Comparison of ENCODE assay signal across 8 cellular contexts in genomic region chr13:75636339-75637095, GRCh38. TPM values are rescaled to one million over a fixed set of nuclear protein-coding genes. Genes with fewer than 3 reads are reported as not detected.
DNase-seq lines count a peak whose midpoint lies in the region; ATAC-seq and TF ChIP-seq lines count a peak whose summit lies in the region.

No MANE protein-coding gene starts in this region.

- TF ChIP-seq RAD21 in neural cell (conservative IDR thresholded peaks at IDR 0.05) = no peak

- H3F3A ChIP-seq in neural cell (ENCODE audit: insufficient read depth, low read length, poor library complexity, severe bottlenecking) = no peaks in the 10 kb centered on the region

- H3K9ac ChIP-seq in neural cell (ENCODE audit: low read length) = peak overlapping the region; percentile 1

- H3K9me2 ChIP-seq in neural cell (ENCODE audit: insufficient read depth, low read length) = no peaks in the 10 kb centered on the region

- no peaks in the 10 kb centered on the region for H3K9me3 ChIP-seq in neural cell (ENCODE audit: low read length)

- no peaks in the 10 kb centered on the region for H3K79me2 ChIP-seq in neural cell (replicated peaks; ENCODE audit: insufficient read depth, low read length)

- H3K4me2 ChIP-seq in neural cell (ENCODE audit: low read length) = peak overlapping the region; percentile 30

- H3K27ac Mint-ChIP-seq in activated T-cell treated with anti-CD3 and anti-CD28 coated beads, Interleukin-2, amount 50 U/mL, for 24 hours = peak overlapping the region; percentile 52
- no peak overlapping the region for H3K27ac Mint-ChIP-seq in type B pancreatic cell

- H3K27ac ChIP-seq in neural cell (ENCODE audit: low read length) = no peak overlapping the region

- H3K4me1 Mint-ChIP-seq in activated T-cell treated with anti-CD3 and anti-CD28 coated beads, Interleukin-2, amount 50 U/mL, for 24 hours (ENCODE audit: low read depth) = peaks cover 12% of the 10 kb centered on the region
- H3K4me1 Mint-ChIP-seq in type B pancreatic cell (ENCODE audit: unreplicated experiment) = peaks cover 17% of the 10 kb centered on the region

- ATAC-seq in GM18520 (IDR thresholded peaks at IDR 0.05; ENCODE audit: unreplicated experiment) = peak; percentile 33
- peak; percentile 45 for ATAC-seq in HG02981 (IDR thresholded peaks at IDR 0.05; ENCODE audit: unreplicated experiment)

- peak overlapping the region; percentile 78 for H3K4me3 Mint-ChIP-seq in activated T-cell treated with anti-CD3 and anti-CD28 coated beads, Interleukin-2, amount 50 U/mL, for 24 hours
- peak overlapping the region; percentile 84 for H3K4me3 Mint-ChIP-seq in type B pancreatic cell

- H3K36me3 Mint-ChIP-seq in activated T-cell treated with anti-CD3 and anti-CD28 coated beads, Interleukin-2, amount 50 U/mL, for 24 hours (ENCODE audit: low read depth) = no peaks in the 10 kb centered on the region
- no peaks in the 10 kb centered on the region for H3K36me3 Mint-ChIP-seq in type B pancreatic cell

- DNase-seq in 8988T (peak; percentile 29), NOMO-1 (lab: John Stamatoyannopoulos, UW; ENCODE audit: unreplicated experiment in 2 of 2) (peak; percentile 23 to 47), fibroblast of mammary gland (ENCODE audit: low read depth) (no peak), type B pancreatic cell (ENCODE audit: extremely low spot score, unreplicated experiment) (no peak)
- DNase-seq in activated T-cell treated with anti-CD3 and anti-CD28 coated beads, Interleukin-2, amount 50 U/mL, for 24 hours = peak; percentile 72

- TF ChIP-seq EP300 in neural cell (conservative IDR thresholded peaks at IDR 0.05; ENCODE audit: poor library complexity, severe bottlenecking) = no peak

- peaks cover 18% of the 10 kb centered on the region for H3K27me3 Mint-ChIP-seq in activated T-cell treated with anti-CD3 and anti-CD28 coated beads, Interleukin-2, amount 50 U/mL, for 24 hours
- H3K27me3 Mint-ChIP-seq in type B pancreatic cell = peaks cover 36% of the 10 kb centered on the region

- H3K36me3 ChIP-seq in neural cell (ENCODE audit: insufficient read depth, low read length) = no peaks in the 10 kb centered on the region

- peaks cover 43% of the 10 kb centered on the region for H3K27me3 ChIP-seq in neural cell (ENCODE audit: insufficient read depth, low read depth, low read length)

- no peaks in the 10 kb centered on the region for H3K9me3 Mint-ChIP-seq in activated T-cell treated with anti-CD3 and anti-CD28 coated beads, Interleukin-2, amount 50 U/mL, for 24 hours
- no peaks in the 10 kb centered on the region for H3K9me3 Mint-ChIP-seq in type B pancreatic cell

- no peaks in the 10 kb centered on the region for H4K20me1 ChIP-seq in neural cell (ENCODE audit: insufficient read depth)

- H2AFZ ChIP-seq in neural cell (ENCODE audit: low read depth, low read length) = no peak overlapping the region

- H3K4me3 ChIP-seq in fibroblast of mammary gland (ENCODE audit: control insufficient read depth, low read depth, low read length) (peak overlapping the region; percentile 73), neural cell (ENCODE audit: low read length) (peak overlapping the region; percentile 66)

- TF ChIP-seq CTCF in fibroblast of mammary gland (conservative IDR thresholded peaks at IDR 0.05; ENCODE audit: control insufficient read depth, insufficient read depth, low read depth, low read length) (no peak), neural cell (IDR thresholded peaks at IDR 0.05; ENCODE audit: poor library complexity, severe bottlenecking) (no peak), type B pancreatic cell (conservative IDR thresholded peaks at IDR 0.05) (no peak)

TF ChIP-seq in neural cell, 6 proteins besides CTCF, POLR2A, EP300 and RAD21:
- TF ChIP-seq POLR2AphosphoS5 (IDR thresholded peaks at IDR 0.05) (peak; percentile 5), TAF1 (IDR thresholded peaks at IDR 0.05; ENCODE audit: low read depth) (no peak)

RNA-seq across cellular contexts. Expression of gene LMO7, which starts 0.4 kb away (rescaled TPM):
- 9.1 and 14.2 TPM in 2 replicates for polyA plus RNA-seq in neural cell
- 18.7 and 22.8 TPM in 2 replicates for polyA minus RNA-seq in neural cell
- 73.3 and 253 TPM in 2 replicates for total RNA-seq in type B pancreatic cell (ENCODE audit: low replicate concordance)

Comparison
In these comparisons a context has a peak if more than half of its experiments do, and no peak if none do; other contexts are left out.
1. DNase-seq: peak in 8988T (single experiment), NOMO-1 (2 of 2) and activated T-cell treated with anti-CD3 and anti-CD28 coated beads, Interleukin-2, amount 50 U/mL, for 24 hours (single experiment); none in fibroblast of mammary gland (single experiment) and type B pancreatic cell (single experiment).